ENCODE assay signal across 15 cellular contexts in the genomic region with DNA sequence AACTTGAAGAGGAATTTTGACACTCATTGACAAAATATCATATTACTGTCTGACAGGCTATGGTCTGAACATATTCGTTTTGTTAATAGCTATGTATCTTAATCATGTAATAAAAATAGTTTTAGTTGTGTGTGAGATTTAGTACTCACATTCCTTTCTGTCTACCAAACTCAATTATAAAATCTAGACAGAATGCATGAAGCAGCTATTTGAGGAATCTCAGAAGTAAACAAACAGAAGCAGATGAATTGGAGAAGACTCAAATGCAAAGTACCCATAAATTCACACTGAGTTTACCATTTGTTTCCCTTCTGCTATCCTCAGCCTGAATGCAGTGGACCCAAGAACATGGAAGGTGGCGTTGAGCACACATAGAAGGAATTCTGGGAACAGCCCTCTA.
A peak's percentile ranks its signal among the peaks of the same experiment; 100 is the strongest.
DNase-seq lines count a peak whose midpoint lies in the region; TF ChIP-seq lines count a peak whose summit lies in the region.
"Had no signal": no experiment of that assay in that cellular context is flagged by ENCODE, and none has a peak within 500 bp of the region (broad histone marks: within the 10 kb centered on the region; RNA-seq: fewer than 3 reads in every experiment).

No MANE protein-coding gene starts in this region.

- no peak overlapping the region for H3K9ac ChIP-seq in mesenchymal stem cell (ENCODE audit: low read length)

- H2BK120ac ChIP-seq in mesenchymal stem cell (ENCODE audit: low read depth, low read length), result no peak overlapping the region

- H3K27ac ChIP-seq in mesenchymal stem cell (ENCODE audit: low read length, poor library complexity, severe bottlenecking), result no peak overlapping the region
- no peak overlapping the region for H3K27ac ChIP-seq in WERI-Rb-1
- H3K27ac ChIP-seq: A549 had no signal

- no peaks in the 10 kb centered on the region for H3K36me3 ChIP-seq in mesenchymal stem cell (ENCODE audit: control insufficient read depth in 1 of 2, insufficient read depth in 2 of 2, low read depth in 1 of 2, low read length in 2 of 2)
- no peaks in the 10 kb centered on the region for H3K36me3 ChIP-seq in WERI-Rb-1

- H2BK15ac ChIP-seq in mesenchymal stem cell (ENCODE audit: low read depth, poor library complexity, severe bottlenecking), result no peak overlapping the region

- no peak overlapping the region for H3K4me3 Mint-ChIP-seq in activated naive CD8-positive, alpha-beta T cell treated with anti-CD3 and anti-CD28 coated beads for 36 hours
- H3K4me3 Mint-ChIP-seq: CD8-positive, alpha-beta memory T cell; GM23338 had no signal

- H2BK12ac ChIP-seq in mesenchymal stem cell (ENCODE audit: low read length in 2 of 2), result no peak overlapping the region

- no peak overlapping the region for H2AFZ ChIP-seq in mesenchymal stem cell (ENCODE audit: low read depth, low read length)
- H2AFZ ChIP-seq: GM23338 had no signal

- no peak overlapping the region for H4K8ac ChIP-seq in mesenchymal stem cell (ENCODE audit: low read length)

- H2BK5ac ChIP-seq in mesenchymal stem cell (ENCODE audit: low read depth, low read length, poor library complexity, severe bottlenecking), result no peak overlapping the region

- WGBS in mesenchymal stem cell, result no CpG with 5 or more reads among the region's 2 CpGs

- no peak overlapping the region for H3K23ac ChIP-seq in mesenchymal stem cell (ENCODE audit: low read length in 2 of 2)

- H4K91ac ChIP-seq in mesenchymal stem cell (ENCODE audit: low read length), result no peak overlapping the region

- DNase-seq in HS-5 (ENCODE audit: low read depth) (peak; percentile 2), choroid plexus epithelial cell (ENCODE audit: low read depth) (peak; percentile 13), mesenchymal stem cell (peak; percentile 27), WERI-Rb-1 (no peak), C1 segment of cervical spinal cord (lab: John Stamatoyannopoulos, UW) (no peak), D341Med (ENCODE audit: low spot score) (no peak)
- DNase-seq in activated naive CD8-positive, alpha-beta T cell treated with anti-CD3 and anti-CD28 coated beads for 36 hours, result no peak
- DNase-seq: Caco-2; CD8-positive, alpha-beta memory T cell; DMS53; H7 had no signal

- H3K4me3 ChIP-seq in choroid plexus epithelial cell (ENCODE audit: low read depth, low read length) (no peak overlapping the region), mesenchymal stem cell (ENCODE audit: insufficient read depth in 1 of 2, low read depth in 1 of 2, low read length in 2 of 2) (no peak overlapping the region), WERI-Rb-1 (ENCODE audit: low read depth, low read length) (no peak overlapping the region)
- H3K4me3 ChIP-seq: A549, GM12878, GM23338 had no signal

- TF ChIP-seq CTCF in choroid plexus epithelial cell (conservative IDR thresholded peaks at IDR 0.05; ENCODE audit: low read depth, low read length) (no peak), WERI-Rb-1 (IDR thresholded peaks at IDR 0.05; ENCODE audit: low read depth, low read length) (no peak)

- H3K14ac ChIP-seq in mesenchymal stem cell (ENCODE audit: low read length in 2 of 2), result no peak overlapping the region

- H3K79me1 ChIP-seq in mesenchymal stem cell (replicated peaks; ENCODE audit: low read length, poor library complexity, severe bottlenecking), result no peaks in the 10 kb centered on the region

- no peaks in the 10 kb centered on the region for H3K9me3 Mint-ChIP-seq in activated naive CD8-positive, alpha-beta T cell treated with anti-CD3 and anti-CD28 coated beads for 36 hours
- H3K9me3 Mint-ChIP-seq: GM23338, IgD-negative memory B cell had no signal

- H3K9me3 ChIP-seq in mesenchymal stem cell (ENCODE audit: control insufficient read depth, low read length), result no peaks in the 10 kb centered on the region
- no peaks in the 10 kb centered on the region for H3K9me3 ChIP-seq in WERI-Rb-1 (ENCODE audit: severe bottlenecking)
- H3K9me3 ChIP-seq: A549, Caco-2 had no signal

- H2AK5ac ChIP-seq in mesenchymal stem cell (ENCODE audit: low read length, severe bottlenecking), result no peak overlapping the region

- no peaks in the 10 kb centered on the region for H3K27me3 Mint-ChIP-seq in activated naive CD8-positive, alpha-beta T cell treated with anti-CD3 and anti-CD28 coated beads for 36 hours
- H3K27me3 Mint-ChIP-seq: CD8-positive, alpha-beta memory T cell; IgD-negative memory B cell had no signal

- no peaks in the 10 kb centered on the region for H3K4me1 Mint-ChIP-seq in activated naive CD8-positive, alpha-beta T cell treated with anti-CD3 and anti-CD28 coated beads for 36 hours
- H3K4me1 Mint-ChIP-seq: CD8-positive, alpha-beta memory T cell; GM23338; IgD-negative memory B cell had no signal

- H3K27me3 ChIP-seq in mesenchymal stem cell (ENCODE audit: control insufficient read depth in 1 of 2, insufficient read depth in 1 of 2, low read length in 2 of 2) (no peaks in the 10 kb centered on the region), WERI-Rb-1 (ENCODE audit: insufficient read depth, low read depth, severe bottlenecking) (no peaks in the 10 kb centered on the region)

- no peaks in the 10 kb centered on the region for H3K36me3 Mint-ChIP-seq in activated naive CD8-positive, alpha-beta T cell treated with anti-CD3 and anti-CD28 coated beads for 36 hours
- H3K36me3 Mint-ChIP-seq: CD8-positive, alpha-beta memory T cell had no signal

- no peak overlapping the region for H3K18ac ChIP-seq in mesenchymal stem cell (ENCODE audit: low read depth in 1 of 2, low read length in 2 of 2)

- no peak overlapping the region for H3K4me2 ChIP-seq in mesenchymal stem cell (ENCODE audit: low read length, poor library complexity, severe bottlenecking)
- H3K4me2 ChIP-seq: A549, GM23338 had no signal

- H3K4me1 ChIP-seq in mesenchymal stem cell (ENCODE audit: control insufficient read depth, insufficient read depth, low read depth, low read length), result no peaks in the 10 kb centered on the region
- H3K4me1 ChIP-seq: A549, Caco-2 had no signal

- no peak overlapping the region for H3K4ac ChIP-seq in mesenchymal stem cell (ENCODE audit: low read depth in 1 of 2, low read length in 2 of 2)

- no peak overlapping the region for H3K27ac Mint-ChIP-seq in activated naive CD8-positive, alpha-beta T cell treated with anti-CD3 and anti-CD28 coated beads for 36 hours
- H3K27ac Mint-ChIP-seq: CD8-positive, alpha-beta memory T cell; GM23338; IgD-negative memory B cell had no signal

Comparison
In these comparisons a context has a peak if more than half of its experiments do, and no peak if none do; other contexts are left out.
1. DNase-seq: peak in HS-5 (single experiment), choroid plexus epithelial cell (single experiment) and mesenchymal stem cell (single experiment); none in WERI-Rb-1 (single experiment), activated naive CD8-positive, alpha-beta T cell treated with anti-CD3 and anti-CD28 coated beads for 36 hours (single experiment), C1 segment of cervical spinal cord (0 of 14) and D341Med (single experiment).